24 cellular contexts compared by ENCODE assay signal in genomic region chr3:32046102-32046501, GRCh38.
DNase-seq lines count a peak whose midpoint lies in the region; ATAC-seq, FAIRE-seq and TF ChIP-seq lines count a peak whose summit lies in the region.
"Had no signal": no experiment of that assay in that cellular context is flagged by ENCODE, and none has a peak within 500 bp of the region (broad histone marks: within the 10 kb centered on the region; RNA-seq: fewer than 3 reads in every experiment).

No MANE protein-coding gene starts in this region.

- BruUV-seq in PC-3 (replicated peaks; lab: Mats Ljungman, UMichigan), result no TSS peak

- no peak for TF ChIP-seq RAD21 in A549 (conservative IDR thresholded peaks at IDR 0.05 in 1 of 2, IDR thresholded peaks at IDR 0.05 in 1 of 2)

- intact Hi-C loops in PC-3 (cut with micrococcal nuclease), result loop anchor here (5.0 kb wide), 1 partner anchor 36 kb away; no protein-coding TSS in a partner anchor
- intact Hi-C loops in esophagus squamous epithelium (cut with DNase I), result no loop called here

- no peaks in the 10 kb centered on the region for H3K9me2 ChIP-seq in PC-3 (replicated peaks; ENCODE audit: low read length)

- H3K4me2 ChIP-seq in A549, result peak overlapping the region; percentile 83
- H3K4me2 ChIP-seq in PC-3 (ENCODE audit: low read length), result peak overlapping the region; percentile 77
- H3K4me2 ChIP-seq: BLaER1 had no signal

- H3K9ac ChIP-seq in PC-3 (ENCODE audit: low read length) (peak overlapping the region; percentile 47), skeletal muscle tissue (ENCODE audit: low read depth in 1 of 3, low read length in 3 of 3) (peak overlapping the region in 2 of 3 donors; percentile 4 to 28)
- H3K9ac ChIP-seq: BLaER1 had no signal

- H3F3A ChIP-seq in PC-3 (ENCODE audit: low read length, unreplicated experiment), result peaks cover 6% of the 10 kb centered on the region

- H3K9me3 ChIP-seq in A549, result no peaks in the 10 kb centered on the region
- H3K9me3 ChIP-seq in PC-3 (ENCODE audit: low read length), result 0 out of 2 replicates have a peak, but pooled peaks cover 7% of the 10 kb centered on the region
- H3K9me3 ChIP-seq in esophagus squamous epithelium, result peaks cover 0 to 15% (median 7%) of the 10 kb centered on the region in 3 donors
- H3K9me3 ChIP-seq in skeletal muscle tissue (ENCODE audit: control insufficient read depth in 3 of 3, low read length in 3 of 3), result no peaks in the 10 kb centered on the region
- H3K9me3 ChIP-seq: pancreas, thoracic aorta had no signal

- H3K4me3 ChIP-seq in A549 (no peak overlapping the region), PC-3 (ENCODE audit: low read length) (peak overlapping the region; percentile 31; the same call in 1 of the 2 replicates), esophagus squamous epithelium (no peak overlapping the region), skeletal muscle tissue (ENCODE audit: low read length in 3 of 3) (peak overlapping the region in 1 of 3 donors; percentile 1)
- H3K4me3 ChIP-seq: BLaER1, pancreas had no signal

- POLR2A ChIA-PET in A549 (lab: Yijun Ruan, JAX), result interaction anchor here (1.6 kb wide), 1 partner anchor 60 kb away, joined by 13 read pairs; the partner anchor contains the start of gene GPD1L
- POLR2A ChIA-PET in PC-3 (lab: Charles Lee; ENCODE audit: unreplicated experiment), result no interaction called here

- 89% methylated on average over 1 of the region's 1 CpG for WGBS in A549 (ENCODE audit: missing lambda C conversion rate)
- WGBS in esophagus squamous epithelium, 2 donors, result 100% methylated on average over 1 of the region's 1 CpG

- H3K4me1 ChIP-seq in A549, result peaks cover 22% of the 10 kb centered on the region
- peaks cover 32% of the 10 kb centered on the region for H3K4me1 ChIP-seq in PC-3 (ENCODE audit: insufficient read depth, low read length)
- peaks cover 3 to 66% (median 11%) of the 10 kb centered on the region in 3 donors for H3K4me1 ChIP-seq in esophagus squamous epithelium
- peaks cover 7 to 17% (median 14%) of the 10 kb centered on the region in 3 donors for H3K4me1 ChIP-seq in skeletal muscle tissue (ENCODE audit: control insufficient read depth in 3 of 3, insufficient read depth in 3 of 3, low read length in 3 of 3)
- H3K4me1 ChIP-seq: BLaER1 had no signal

- no peaks in the 10 kb centered on the region for H3K27me3 ChIP-seq in PC-3 (ENCODE audit: low read length)
- H3K27me3 ChIP-seq in esophagus squamous epithelium, result no peaks in the 10 kb centered on the region
- H3K27me3 ChIP-seq in skeletal muscle tissue (ENCODE audit: control insufficient read depth in 3 of 3, insufficient read depth in 3 of 3, low read length in 3 of 3), result no peaks in the 10 kb centered on the region
- H3K27me3 ChIP-seq: BLaER1, gastroesophageal sphincter, pancreas had no signal

- CTCF ChIA-PET in A549 (lab: Yijun Ruan, JAX) (interaction anchor here (1.2 to 3.3 kb wide), 3 partner anchors 13 to 98 kb away, joined by 3 to 13 read pairs (median 6); no protein-coding TSS in a partner anchor), PC-3 (lab: Charles Lee) (interaction anchor here (0.7 to 1.6 kb wide), 3 partner anchors 27 to 108 kb away, joined by 4 to 11 read pairs (median 4); no protein-coding TSS in a partner anchor)

- FAIRE-seq in A549 (lab: Jason Lieb, UNC), result no peak
- FAIRE-seq: H54, pancreas, TTC549 had no signal

- 0 out of 2 replicates have a peak overlapping the region, but pooled peaks have one; percentile 37 for H2AFZ ChIP-seq in PC-3 (ENCODE audit: low read length)

- no peaks in the 10 kb centered on the region for H3K79me2 ChIP-seq in PC-3 (ENCODE audit: low read length)

- no peak for TF ChIP-seq POLR2A in A549 (IDR thresholded peaks at IDR 0.05; ENCODE audit: low read length)
- TF ChIP-seq POLR2A in esophagus squamous epithelium (IDR thresholded peaks at IDR 0.05), result no peak

- H3K36me3 ChIP-seq in PC-3 (ENCODE audit: low read depth, low read length), result no peaks in the 10 kb centered on the region
- no peaks in the 10 kb centered on the region for H3K36me3 ChIP-seq in esophagus squamous epithelium
- H3K36me3 ChIP-seq in skeletal muscle tissue (ENCODE audit: control insufficient read depth in 3 of 3, insufficient read depth in 3 of 3, low read length in 3 of 3), result no peaks in the 10 kb centered on the region
- H3K36me3 ChIP-seq: BLaER1, gastroesophageal sphincter, pancreas, thoracic aorta had no signal

- peak in 1 of 2 experiments; percentile 9; a peak in 1 of 6 replicates for ATAC-seq in A549
- no peak for ATAC-seq in PC-3
- ATAC-seq in GM18861 (IDR thresholded peaks at IDR 0.05; ENCODE audit: unreplicated experiment), result no peak
- no peak for ATAC-seq in HG03280 (IDR thresholded peaks at IDR 0.05; ENCODE audit: unreplicated experiment)
- ATAC-seq in GM19328 (IDR thresholded peaks at IDR 0.05; ENCODE audit: unreplicated experiment), result no peak
- ATAC-seq: activated CD4-positive, CD25-positive, alpha-beta regulatory T cell treated with anti-CD3 and anti-CD28 coated beads, Interleukin-2, amount 50 U/mL, for 24 hours; effector memory CD8-positive, alpha-beta T cell; natural killer cell treated with Interleukin-12 subunit alpha and Interleukin-12 subunit beta and Interleukin-15 and Interleukin-18, amount 100 ng/mL, for 72 hours had no signal

- TF ChIP-seq CTCF in A549 (IDR thresholded peaks at IDR 0.05) (no peak), PC-3 (conservative IDR thresholded peaks at IDR 0.05; ENCODE audit: low read depth, low read length) (no peak), esophagus squamous epithelium (IDR thresholded peaks at IDR 0.05) (no peak)

- no peak for TF ChIP-seq EP300 in A549 (IDR thresholded peaks at IDR 0.05)

- H3K27ac ChIP-seq in A549 (peak overlapping the region; percentile 70 to 80), PC-3 (ENCODE audit: low read length) (peak overlapping the region; percentile 91), esophagus squamous epithelium (peak overlapping the region; percentile 70 to 85 (median 83)), skeletal muscle tissue (ENCODE audit: low read depth, low read length) (peak overlapping the region; percentile 91)
- H3K27ac ChIP-seq: BLaER1 had no signal

- H4K20me1 ChIP-seq in PC-3 (ENCODE audit: low read length), result no peaks in the 10 kb centered on the region
- H4K20me1 ChIP-seq: BLaER1 had no signal

- no peak for DNase-seq in A549 (ENCODE audit: low read depth in 1 of 2, low spot score in 1 of 2)
- DNase-seq in PC-3, result no peak
- DNase-seq in esophagus squamous epithelium (lab: John Stamatoyannopoulos, UW), result no peak
- DNase-seq: activated CD4-positive, alpha-beta memory T cell treated with anti-CD3 and anti-CD28 coated beads, Interleukin-2, amount 10 ng/mL, durations not matched to agents 7 days and 5 days; activated CD8-positive, alpha-beta memory T cell treated with anti-CD3 and anti-CD28 coated beads, Interleukin-2, amount 50 U/mL, for 48 hours; activated naive CD4-positive, alpha-beta T cell treated with anti-CD3 and anti-CD28 coated beads, Interleukin-2, amount 50 U/mL, for 16 hours; effector memory CD8-positive, alpha-beta T cell; midbrain; NCI-H1417 treated with DMSO at 0.1 percent for 48 hours; NCI-H2081; stimulated activated naive CD4-positive, alpha-beta T cell treated with Interleukin-2 at 50 U/mL for 16 hours; T-helper 1 cell had no signal

TF ChIP-seq in A549, 52 proteins besides CTCF, POLR2A, EP300 and RAD21:
- TF ChIP-seq HDAC2 (IDR thresholded peaks at IDR 0.05), result no peak
- TF ChIP-seq, protein P1, sequence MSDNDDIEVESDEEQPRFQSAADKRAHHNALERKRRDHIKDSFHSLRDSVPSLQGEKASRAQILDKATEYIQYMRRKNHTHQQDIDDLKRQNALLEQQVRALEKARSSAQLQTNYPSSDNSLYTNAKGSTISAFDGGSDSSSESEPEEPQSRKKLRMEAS (IDR thresholded peaks at IDR 0.05), result no peak
- TF ChIP-seq TP53 (CRISPR knock-in tag; IDR thresholded peaks at IDR 0.05), result no peak
- TF ChIP-seq MAFK (IDR thresholded peaks at IDR 0.05; ENCODE audit: partially characterized antibody), result peak; percentile 53
- no peak for TF ChIP-seq RARB (CRISPR knock-in tag; IDR thresholded peaks at IDR 0.05)
